ENCODE assay signal across 15 cellular contexts in genomic region chr12:26101833-26102232, GRCh38. TPM values are rescaled to one million over a fixed set of nuclear protein-coding genes. Genes with fewer than 3 reads are reported as not detected.
"Had no signal": no experiment of that assay in that cellular context is flagged by ENCODE, and none has a peak within 500 bp of the region (broad histone marks: within the 10 kb centered on the region; RNA-seq: fewer than 3 reads in every experiment).

No MANE protein-coding gene starts in this region.

- ATAC-seq: stimulated activated naive CD8-positive, alpha-beta T cell treated with anti-CD3 and anti-CD28 coated beads, Interleukin-15, Interleukin-2, amounts not matched to agents 100 U/mL and 50 U/mL, for 24 hours; T-cell had no signal

- H3K9me3 ChIP-seq: SK-N-SH, transverse colon had no signal

- H3K36me3 ChIP-seq: transverse colon had no signal

- DNase-seq: activated CD4-positive, alpha-beta T cell treated with anti-CD3 and anti-CD28 coated beads, Interleukin-2, amount 50 U/mL, for 1 hour; activated CD4-positive, CD25-positive, alpha-beta regulatory T cell treated with anti-CD3 and anti-CD28 coated beads, Interleukin-2, amount 50 U/mL, for 72 hours; activated gamma-delta T cell; amniotic stem cell; caudate nucleus; occipital lobe; posterior cingulate gyrus; SK-N-SH; stimulated activated CD4-positive, alpha-beta T cell treated with anti-CD3 and anti-CD28 coated beads, Interleukin-1b, Interleukin-23, amount 100 ng/mL, for 48 hours; stimulated activated naive CD8-positive, alpha-beta T cell treated with anti-CD3 and anti-CD28 coated beads, Interleukin-15, Interleukin-2, amounts not matched to agents 100 U/mL and 50 U/mL, for 24 hours; T-cell; T-helper 9 cell had no signal

- H3K27ac ChIP-seq: transverse colon had no signal

- H3K4me3 ChIP-seq: lung, transverse colon had no signal

- H3K27me3 ChIP-seq: transverse colon had no signal

RNA-seq across cellular contexts. Expression of gene BHLHE41, which starts 23.0 kb away (rescaled TPM):
- total RNA-seq: activated CD8-positive, alpha-beta memory T cell treated with anti-CD3 and anti-CD28 coated beads for 36 hours had no signal
